8 cellular contexts compared by ENCODE assay signal in the genomic region with DNA sequence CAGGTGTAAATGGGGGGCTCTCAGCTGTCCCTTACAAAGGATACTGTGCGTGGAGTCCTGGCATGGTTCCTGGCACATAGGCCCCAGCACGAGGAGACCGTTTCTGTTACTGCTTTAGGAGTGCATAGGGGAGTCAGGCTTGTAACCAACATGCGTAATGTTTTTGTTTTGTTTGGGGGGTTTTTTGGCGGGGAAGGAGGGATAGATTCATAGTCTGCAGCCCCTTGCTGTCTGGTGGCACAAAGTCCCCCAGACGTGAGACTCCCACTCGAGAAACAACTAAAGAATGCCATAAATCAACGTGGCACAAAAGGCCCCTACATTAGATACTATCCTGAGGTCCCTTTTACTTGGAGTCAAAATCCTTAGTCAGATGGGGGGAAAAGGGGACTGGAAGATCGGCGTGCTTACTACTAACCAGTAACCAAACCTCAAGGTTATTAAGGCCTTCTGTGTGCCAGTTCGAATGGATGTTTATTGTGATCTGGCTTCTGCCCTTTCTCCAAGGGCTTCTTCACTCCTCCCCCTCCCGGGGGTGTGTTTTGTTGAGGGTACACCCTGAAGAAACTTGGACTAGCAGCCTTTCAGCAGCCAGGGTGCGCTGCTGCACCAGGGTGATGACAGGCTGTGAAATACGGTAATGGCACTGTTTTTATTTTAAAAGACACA. TPM values are rescaled to one million over a fixed set of nuclear protein-coding genes. Genes with fewer than 3 reads are reported as not detected.
A peak's percentile ranks its signal among the peaks of the same experiment; 100 is the strongest.
DNase-seq lines count a peak whose midpoint lies in the region; ATAC-seq and TF ChIP-seq lines count a peak whose summit lies in the region.

No MANE protein-coding gene starts in this region.

- TF ChIP-seq CTCF in BE2C (IDR thresholded peaks at IDR 0.05; ENCODE audit: low read depth, low read length) (peak; percentile 93), endothelial cell (IDR thresholded peaks at IDR 0.05; ENCODE audit: unreplicated experiment) (peak; percentile 41)

- ATAC-seq in GM19324 (IDR thresholded peaks at IDR 0.05; ENCODE audit: low FRiP score, unreplicated experiment), result peak; percentile 29

- DNase-seq in BE2C (peak; percentile 90), HUDEP-2 (lab: John Stamatoyannopoulos, UW; ENCODE audit: unreplicated experiment in 76 of 76) (peak in 72 of 76 experiments; percentile 49 to 90 (median 80)), NOMO-1 treated with dmso at 0.1 percent for 144 hours (lab: John Stamatoyannopoulos, UW; ENCODE audit: unreplicated experiment) (peak; percentile 73), endothelial cell (ENCODE audit: low spot score) (peak; percentile 76), middle frontal gyrus (ENCODE audit: extremely low spot score, low spot score) (peak; percentile 76)
- DNase-seq in activated CD8-positive, alpha-beta memory T cell treated with anti-CD3 and anti-CD28 coated beads, Interleukin-2, amount 50 U/mL, for 1 hour (ENCODE audit: extremely low read depth), result peak; percentile 69
- peak; percentile 80 to 82 for DNase-seq in stimulated activated CD8-positive, alpha-beta memory T cell treated with anti-CD3 and anti-CD28 coated beads, Interleukin-15, amount 100 ng/mL, for 48 hours (ENCODE audit: low read depth in 2 of 2)

- peak overlapping the region; percentile 86 for H3K27ac Mint-ChIP-seq in endothelial cell (ENCODE audit: unreplicated experiment)

- H3K4me1 Mint-ChIP-seq in endothelial cell (ENCODE audit: unreplicated experiment), result peaks cover 24% of the 10 kb centered on the region

- H3K9me3 ChIP-seq in BE2C, result no peaks in the 10 kb centered on the region

- H3K4me1 ChIP-seq in BE2C, result peaks cover 41% of the 10 kb centered on the region

- H3K27me3 ChIP-seq in BE2C, result no peaks in the 10 kb centered on the region

- H3K27me3 Mint-ChIP-seq in endothelial cell (ENCODE audit: unreplicated experiment), result peaks cover 18% of the 10 kb centered on the region

- H3K36me3 Mint-ChIP-seq in endothelial cell (ENCODE audit: low read depth, unreplicated experiment), result peaks cover 27% of the 10 kb centered on the region

- peak overlapping the region; percentile 96 for H3K4me3 ChIP-seq in BE2C (ENCODE audit: low read depth, low read length)

- H3K9me3 Mint-ChIP-seq in endothelial cell (ENCODE audit: unreplicated experiment), result no peaks in the 10 kb centered on the region

- peaks cover 38% of the 10 kb centered on the region for H3K36me3 ChIP-seq in BE2C

- peak overlapping the region; percentile 95 for H3K4me3 Mint-ChIP-seq in endothelial cell (ENCODE audit: unreplicated experiment)

RNA-seq across cellular contexts. Expression of gene ISCU, which starts 0.9 kb away (rescaled TPM):
- 185 TPM for polyA plus RNA-seq in BE2C (2012; ENCODE audit: insufficient read depth, insufficient read length, low read depth)
- total RNA-seq in endothelial cell (ENCODE audit: unreplicated experiment), result 67.8 TPM

RNA-seq across cellular contexts. Expression of gene SART3, which starts 2.3 kb away (rescaled TPM):
- polyA plus RNA-seq in BE2C (2012; ENCODE audit: insufficient read depth, insufficient read length, low read depth), result 117 TPM
- 67.8 TPM for total RNA-seq in endothelial cell (ENCODE audit: unreplicated experiment)

RNA-seq across cellular contexts. Expression of gene TMEM119, which starts 34.6 kb away (rescaled TPM):
- polyA plus RNA-seq in BE2C (2012; ENCODE audit: insufficient read depth, insufficient read length, low read depth), result 10.9 TPM
- total RNA-seq in endothelial cell (ENCODE audit: unreplicated experiment), result 0.36 TPM

RNA-seq across cellular contexts. Expression of gene FICD, which starts 48.2 kb away (rescaled TPM):
- 3.9 TPM for polyA plus RNA-seq in BE2C (2012; ENCODE audit: insufficient read depth, insufficient read length, low read depth)
- total RNA-seq in endothelial cell (ENCODE audit: unreplicated experiment), result 5.5 TPM

Comparison
In these comparisons a context has a peak if more than half of its experiments do, and no peak if none do; other contexts are left out.
1. Peak in every context shown above with its lines: DNase-seq, ATAC-seq and H3K4me3 ChIP-seq.